In the genomic region with DNA sequence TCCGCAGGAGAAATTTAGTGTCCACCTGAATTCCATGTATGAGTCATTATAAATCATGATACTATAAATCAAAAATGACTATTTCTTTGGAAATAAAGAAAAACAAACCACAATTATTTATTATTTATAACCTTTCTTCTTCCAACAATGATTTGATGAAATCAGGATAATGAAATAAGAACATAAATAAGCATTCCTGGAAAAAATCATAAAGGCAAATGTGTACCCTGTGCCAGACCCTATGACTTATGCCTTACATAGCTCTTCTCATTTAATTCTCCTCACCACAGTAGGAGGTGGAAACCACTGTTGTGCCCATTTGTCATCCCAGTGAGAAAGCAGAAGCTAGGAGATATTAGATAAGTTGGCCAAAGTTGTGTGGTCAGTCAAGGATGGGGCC, we compare ENCODE assay signal across 20 cellular contexts.
"Had no signal": no experiment of that assay in that cellular context is flagged by ENCODE, and none has a peak within 500 bp of the region (broad histone marks: within the 10 kb centered on the region; RNA-seq: fewer than 3 reads in every experiment).

No MANE protein-coding gene starts in this region.

- H3K27ac ChIP-seq: coronary artery, esophagus squamous epithelium, lower lobe of right lung, pancreas, right lobe of liver, thoracic aorta, tibial nerve had no signal

- FAIRE-seq: frontal cortex, keratinocyte, pancreas, small intestine, urothelium cell line had no signal

- ATAC-seq: left ventricle myocardium superior; lower lobe of right lung; natural killer cell; pancreas; right lobe of liver; stimulated activated naive B cell treated with anti-CD40 and anti-IgM and Interleukin-4, amounts not matched to agents 10 μg/mL and 1 μg/mL and 100 μg/mL, for 72 hours had no signal

- H3K27me3 ChIP-seq: esophagus squamous epithelium, pancreas, right lobe of liver, tibial nerve, upper lobe of left lung had no signal

- H3K4me1 ChIP-seq: pancreas had no signal

- DNase-seq: dermis blood vessel endothelial cell; effector memory CD4-positive, alpha-beta T cell; erythroblast; esophagus squamous epithelium; left ventricle myocardium superior; lower lobe of right lung; natural killer cell; pancreas; right lobe of liver; small intestine; stimulated activated CD4-positive, alpha-beta T cell treated with anti-CD3 and anti-CD28 coated beads, Interleukin-15, amount 100 ng/mL, for 24 hours; stimulated activated CD4-positive, alpha-beta T cell treated with anti-CD3 and anti-CD28 coated beads, Interleukin-2, amount 100 ng/mL, for 48 hours; stimulated activated naive B cell treated with anti-CD40 and anti-IgM and Interleukin-4, amounts not matched to agents 10 μg/mL and 1 μg/mL and 100 μg/mL, for 72 hours; upper lobe of left lung had no signal

- H3K9me3 ChIP-seq: esophagus squamous epithelium, lower lobe of right lung, pancreas, right lobe of liver, thoracic aorta, tibial nerve, upper lobe of left lung had no signal

- H3K4me3 ChIP-seq: coronary artery, esophagus squamous epithelium, lower lobe of right lung, pancreas, right lobe of liver, thoracic aorta, tibial nerve, upper lobe of left lung had no signal

- H3K36me3 ChIP-seq: esophagus squamous epithelium, pancreas, thoracic aorta had no signal
